18 cellular contexts compared by ENCODE assay signal in the genomic region with DNA sequence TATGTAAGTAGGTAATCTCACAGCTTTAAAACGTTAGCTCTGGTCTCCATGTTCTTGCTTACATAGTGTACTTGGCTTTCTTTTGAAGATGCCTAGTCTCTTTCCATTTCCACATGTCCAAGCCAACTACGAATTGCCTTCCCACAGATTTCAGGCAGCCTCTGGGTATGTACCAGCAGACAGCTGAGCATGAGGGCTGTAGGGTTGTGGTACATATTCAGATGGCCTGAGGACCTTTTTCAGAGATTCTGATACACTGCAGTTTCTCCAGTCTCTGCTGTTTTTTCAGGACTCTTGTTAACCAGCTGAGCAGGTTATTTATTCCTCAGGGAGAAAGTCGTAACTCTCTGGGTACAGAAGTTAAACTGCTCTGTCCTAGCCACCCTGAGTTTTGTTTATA. TPM values are rescaled to one million over a fixed set of nuclear protein-coding genes. Genes with fewer than 3 reads are reported as not detected.
DNase-seq lines count a peak whose midpoint lies in the region; ATAC-seq and TF ChIP-seq lines count a peak whose summit lies in the region.
"Had no signal": no experiment of that assay in that cellular context is flagged by ENCODE, and none has a peak within 500 bp of the region (broad histone marks: within the 10 kb centered on the region; RNA-seq: fewer than 3 reads in every experiment).

No MANE protein-coding gene starts in this region.

- H2AK5ac ChIP-seq in trophoblast cell (ENCODE audit: low read length) = no peak overlapping the region

- H3K27ac ChIP-seq in trophoblast cell (ENCODE audit: low read depth, low read length) = no peak overlapping the region

- H3K9me3 ChIP-seq in trophoblast cell (ENCODE audit: insufficient read depth, low read depth, low read length) = no peaks in the 10 kb centered on the region

- TF ChIP-seq CTCF in type B pancreatic cell (conservative IDR thresholded peaks at IDR 0.05) = no peak

- no peak overlapping the region for H3K14ac ChIP-seq in trophoblast cell (ENCODE audit: low read length)

- H4K91ac ChIP-seq in trophoblast cell (ENCODE audit: low read depth, low read length) = no peak overlapping the region

- H3K4me1 ChIP-seq in trophoblast cell (ENCODE audit: control insufficient read depth in 1 of 2, insufficient read depth in 2 of 2, low read length in 2 of 2) = peaks cover 0 to 2% of the 10 kb centered on the region in 2 experiments

- no peak overlapping the region for H3K18ac ChIP-seq in trophoblast cell (ENCODE audit: low read length)

- H3K4me3 ChIP-seq in trophoblast cell (ENCODE audit: low read depth, low read length) = no peak overlapping the region

- H3K4me1 Mint-ChIP-seq in activated CD4-positive, alpha-beta T cell treated with anti-CD3 and anti-CD28 coated beads, Interleukin-2, amount 10 ng/mL, durations not matched to agents 24 days and 14 days = peaks cover 7% of the 10 kb centered on the region
- H3K4me1 Mint-ChIP-seq in activated CD4-positive, alpha-beta T cell treated with anti-CD3 and anti-CD28 coated beads, Interleukin-2, amount 10 ng/mL, durations not matched to agents 7 days and 5 days = peaks cover 8% of the 10 kb centered on the region
- peaks cover 13% of the 10 kb centered on the region for H3K4me1 Mint-ChIP-seq in type B pancreatic cell (ENCODE audit: unreplicated experiment)
- H3K4me1 Mint-ChIP-seq in naive thymus-derived CD8-positive, alpha-beta T cell = peaks cover 0 to 5% (median under 1%) of the 10 kb centered on the region in 4 donors

- peaks cover 34% of the 10 kb centered on the region for H3K36me3 Mint-ChIP-seq in activated CD4-positive, alpha-beta T cell treated with anti-CD3 and anti-CD28 coated beads, Interleukin-2, amount 10 ng/mL, durations not matched to agents 24 days and 14 days (ENCODE audit: low read depth)
- H3K36me3 Mint-ChIP-seq in activated CD4-positive, alpha-beta T cell treated with anti-CD3 and anti-CD28 coated beads, Interleukin-2, amount 10 ng/mL, durations not matched to agents 7 days and 5 days (ENCODE audit: low read depth) = peaks cover 22% of the 10 kb centered on the region
- H3K36me3 Mint-ChIP-seq in type B pancreatic cell = peaks cover 16% of the 10 kb centered on the region
- H3K36me3 Mint-ChIP-seq in naive thymus-derived CD8-positive, alpha-beta T cell = peaks cover 0 to 55% (median 10%) of the 10 kb centered on the region in 3 donors

- no peak overlapping the region for H3K4me2 ChIP-seq in trophoblast cell (ENCODE audit: low read length)

- no peak overlapping the region for H3K9ac ChIP-seq in trophoblast cell (ENCODE audit: low read length)

- H2AFZ ChIP-seq in trophoblast cell (ENCODE audit: insufficient read depth, low read length, poor library complexity) = no peak overlapping the region

- no peaks in the 10 kb centered on the region for H3K79me2 ChIP-seq in trophoblast cell (ENCODE audit: control insufficient read depth, insufficient read depth, low read length, poor library complexity)

- H4K8ac ChIP-seq in trophoblast cell (ENCODE audit: low read depth, low read length) = no peak overlapping the region

- POLR2A ChIA-PET in activated CD4-positive, alpha-beta T cell treated with anti-CD3 and anti-CD28 coated beads, Interleukin-2, amount 10 ng/mL, durations not matched to agents 7 days and 5 days (lab: Charles Lee) = no interaction called here
- POLR2A ChIA-PET in naive thymus-derived CD8-positive, alpha-beta T cell (lab: Charles Lee) = no interaction called here

- no CpG with 5 or more reads among the region's 3 CpGs for WGBS in trophoblast cell (ENCODE audit: extremely low coverage, insufficient coverage, insufficient read length)

- H3K36me3 ChIP-seq in trophoblast cell (ENCODE audit: control insufficient read depth in 1 of 2, insufficient read depth in 2 of 2, low read length in 2 of 2) = peaks cover 0 to 3% of the 10 kb centered on the region in 2 experiments

- H3K4ac ChIP-seq in trophoblast cell (ENCODE audit: low read depth, low read length) = no peak overlapping the region

- no peak overlapping the region for H3K4me3 Mint-ChIP-seq in activated CD4-positive, alpha-beta T cell treated with anti-CD3 and anti-CD28 coated beads, Interleukin-2, amount 10 ng/mL, durations not matched to agents 24 days and 14 days
- H3K4me3 Mint-ChIP-seq in activated CD4-positive, alpha-beta T cell treated with anti-CD3 and anti-CD28 coated beads, Interleukin-2, amount 10 ng/mL, durations not matched to agents 7 days and 5 days = no peak overlapping the region
- no peak overlapping the region for H3K4me3 Mint-ChIP-seq in type B pancreatic cell
- H3K4me3 Mint-ChIP-seq in naive thymus-derived CD8-positive, alpha-beta T cell = no peak overlapping the region
- H3K4me3 Mint-ChIP-seq: HFFc6 had no signal

- H3K27me3 ChIP-seq in trophoblast cell (ENCODE audit: insufficient read depth, low read length) = no peaks in the 10 kb centered on the region

- CTCF ChIA-PET in activated CD4-positive, alpha-beta T cell treated with anti-CD3 and anti-CD28 coated beads, Interleukin-2, amount 10 ng/mL, durations not matched to agents 7 days and 5 days (lab: Charles Lee) = no interaction called here

- ATAC-seq in naive thymus-derived CD8-positive, alpha-beta T cell = no peak
- no peak for ATAC-seq in GM19035 (IDR thresholded peaks at IDR 0.05; ENCODE audit: unreplicated experiment)

- intact Hi-C loops in activated CD4-positive, alpha-beta T cell treated with anti-CD3 and anti-CD28 coated beads, Interleukin-2, amount 10 ng/mL, durations not matched to agents 24 days and 14 days (cut with micrococcal nuclease) = no loop called here

- no peak overlapping the region for H4K12ac ChIP-seq in trophoblast cell (ENCODE audit: low read depth, low read length)

- no peaks in the 10 kb centered on the region for H3K9me3 Mint-ChIP-seq in activated CD4-positive, alpha-beta T cell treated with anti-CD3 and anti-CD28 coated beads, Interleukin-2, amount 10 ng/mL, durations not matched to agents 24 days and 14 days
- H3K9me3 Mint-ChIP-seq in activated CD4-positive, alpha-beta T cell treated with anti-CD3 and anti-CD28 coated beads, Interleukin-2, amount 10 ng/mL, durations not matched to agents 7 days and 5 days = no peaks in the 10 kb centered on the region
- no peaks in the 10 kb centered on the region for H3K9me3 Mint-ChIP-seq in type B pancreatic cell
- H3K9me3 Mint-ChIP-seq in naive thymus-derived CD8-positive, alpha-beta T cell = no peaks in the 10 kb centered on the region
- H3K9me3 Mint-ChIP-seq: HFFc6 had no signal

- no peaks in the 10 kb centered on the region for H3K27me3 Mint-ChIP-seq in activated CD4-positive, alpha-beta T cell treated with anti-CD3 and anti-CD28 coated beads, Interleukin-2, amount 10 ng/mL, durations not matched to agents 24 days and 14 days
- no peaks in the 10 kb centered on the region for H3K27me3 Mint-ChIP-seq in activated CD4-positive, alpha-beta T cell treated with anti-CD3 and anti-CD28 coated beads, Interleukin-2, amount 10 ng/mL, durations not matched to agents 7 days and 5 days
- H3K27me3 Mint-ChIP-seq in type B pancreatic cell = no peaks in the 10 kb centered on the region
- H3K27me3 Mint-ChIP-seq in naive thymus-derived CD8-positive, alpha-beta T cell = no peaks in the 10 kb centered on the region

- no peak for DNase-seq in activated CD4-positive, alpha-beta T cell treated with anti-CD3 and anti-CD28 coated beads, Interleukin-2, amount 10 ng/mL, durations not matched to agents 24 days and 14 days
- DNase-seq in activated CD4-positive, alpha-beta T cell treated with anti-CD3 and anti-CD28 coated beads, Interleukin-2, amount 10 ng/mL, durations not matched to agents 7 days and 5 days = no peak
- DNase-seq in foreskin melanocyte = peak; percentile 48
- DNase-seq in trophoblast cell = peak; percentile 81 to 84
- DNase-seq in type B pancreatic cell (ENCODE audit: extremely low spot score, unreplicated experiment) = no peak
- DNase-seq in naive thymus-derived CD8-positive, alpha-beta T cell = no peak
- DNase-seq in iPS-NIHi7 (ENCODE audit: extremely low spot score) = no peak
- DNase-seq: 8988T, C1 segment of cervical spinal cord, COR-L47, DMS153, EL, HFFc6, NCI-H187 treated with DMSO at 0.1 percent for 48 hours, NCI-H510A, NCI-H82, RPMI8226 had no signal

- no peak overlapping the region for H3K23ac ChIP-seq in trophoblast cell (ENCODE audit: low read length)

- no peaks in the 10 kb centered on the region for H3K79me1 ChIP-seq in trophoblast cell (ENCODE audit: low read length)

- H3K27ac Mint-ChIP-seq in activated CD4-positive, alpha-beta T cell treated with anti-CD3 and anti-CD28 coated beads, Interleukin-2, amount 10 ng/mL, durations not matched to agents 24 days and 14 days = peak overlapping the region; percentile 72
- H3K27ac Mint-ChIP-seq in activated CD4-positive, alpha-beta T cell treated with anti-CD3 and anti-CD28 coated beads, Interleukin-2, amount 10 ng/mL, durations not matched to agents 7 days and 5 days = no peak overlapping the region
- H3K27ac Mint-ChIP-seq in type B pancreatic cell = peak overlapping the region; percentile 69
- no peak overlapping the region for H3K27ac Mint-ChIP-seq in naive thymus-derived CD8-positive, alpha-beta T cell
- H3K27ac Mint-ChIP-seq: HFFc6 had no signal

- no peak overlapping the region for H2BK120ac ChIP-seq in trophoblast cell (ENCODE audit: insufficient read depth, low read length, poor library complexity)

- H2BK5ac ChIP-seq in trophoblast cell (ENCODE audit: low read depth, low read length, poor library complexity) = no peak overlapping the region

- no peak overlapping the region for H2BK12ac ChIP-seq in trophoblast cell (ENCODE audit: low read length)

RNA-seq across cellular contexts. Expression of a gene that starts 3.1 kb away (rescaled TPM):
- not detected in 2 replicates for total RNA-seq in activated CD4-positive, alpha-beta T cell treated with anti-CD3 and anti-CD28 coated beads, Interleukin-2, amount 10 ng/mL, durations not matched to agents 24 days and 14 days
- not detected for total RNA-seq in activated CD4-positive, alpha-beta T cell treated with anti-CD3 and anti-CD28 coated beads, Interleukin-2, amount 10 ng/mL, durations not matched to agents 7 days and 5 days
- polyA plus RNA-seq in trophoblast cell (2013) = 1.5 and 1.7 TPM in 2 replicates
- total RNA-seq in type B pancreatic cell (ENCODE audit: low replicate concordance) = 1.6 and 2.9 TPM in 2 replicates
- total RNA-seq in naive thymus-derived CD8-positive, alpha-beta T cell = not detected
- under 1 TPM in 2 of 3 donors, not detected in 1; 0.08 to 0.33 TPM for polyA plus RNA-seq in naive thymus-derived CD8-positive, alpha-beta T cell
- total RNA-seq: HFFc6 had no signal

Comparison
In these comparisons a context has a peak if more than half of its experiments do, and no peak if none do; other contexts are left out.
1. H3K27ac Mint-ChIP-seq: peak in activated CD4-positive, alpha-beta T cell treated with anti-CD3 and anti-CD28 coated beads, Interleukin-2, amount 10 ng/mL, durations not matched to agents 24 days and 14 days (single experiment) and type B pancreatic cell (single experiment); none in activated CD4-positive, alpha-beta T cell treated with anti-CD3 and anti-CD28 coated beads, Interleukin-2, amount 10 ng/mL, durations not matched to agents 7 days and 5 days (single experiment) and naive thymus-derived CD8-positive, alpha-beta T cell (0 of 10).
2. DNase-seq: peak in foreskin melanocyte (single experiment) and trophoblast cell (2 of 2); none in activated CD4-positive, alpha-beta T cell treated with anti-CD3 and anti-CD28 coated beads, Interleukin-2, amount 10 ng/mL, durations not matched to agents 24 days and 14 days (single experiment), activated CD4-positive, alpha-beta T cell treated with anti-CD3 and anti-CD28 coated beads, Interleukin-2, amount 10 ng/mL, durations not matched to agents 7 days and 5 days (single experiment), type B pancreatic cell (single experiment), naive thymus-derived CD8-positive, alpha-beta T cell (0 of 10) and iPS-NIHi7 (single experiment).